In the genomic region with DNA sequence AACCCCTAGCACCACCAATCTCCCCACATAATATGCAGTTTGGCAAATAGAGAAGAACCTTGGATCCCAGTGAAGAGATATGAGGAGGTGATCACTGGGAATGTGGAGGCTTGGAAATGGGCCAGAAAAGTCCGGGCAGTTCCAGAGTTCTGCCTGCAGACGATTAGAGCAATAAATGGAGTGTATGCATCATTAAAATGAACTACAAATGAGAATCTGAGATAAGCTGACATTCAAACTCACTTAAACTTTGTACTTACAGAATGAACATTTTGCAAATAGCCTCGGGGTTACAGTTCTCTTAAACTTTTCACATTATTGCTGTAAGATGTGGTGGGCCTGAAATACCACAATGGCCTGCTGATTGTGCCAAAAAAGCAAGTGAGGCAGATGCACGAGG, we compare ENCODE assay signal across 1 cellular context.
TF ChIP-seq lines count a peak whose summit lies in the region.

No MANE protein-coding gene starts in this region.

TF ChIP-seq in HEK293, 187 proteins besides CTCF, POLR2A, EP300 and RAD21 (continued from another document and continues in another):
- TF ChIP-seq, protein P1, sequence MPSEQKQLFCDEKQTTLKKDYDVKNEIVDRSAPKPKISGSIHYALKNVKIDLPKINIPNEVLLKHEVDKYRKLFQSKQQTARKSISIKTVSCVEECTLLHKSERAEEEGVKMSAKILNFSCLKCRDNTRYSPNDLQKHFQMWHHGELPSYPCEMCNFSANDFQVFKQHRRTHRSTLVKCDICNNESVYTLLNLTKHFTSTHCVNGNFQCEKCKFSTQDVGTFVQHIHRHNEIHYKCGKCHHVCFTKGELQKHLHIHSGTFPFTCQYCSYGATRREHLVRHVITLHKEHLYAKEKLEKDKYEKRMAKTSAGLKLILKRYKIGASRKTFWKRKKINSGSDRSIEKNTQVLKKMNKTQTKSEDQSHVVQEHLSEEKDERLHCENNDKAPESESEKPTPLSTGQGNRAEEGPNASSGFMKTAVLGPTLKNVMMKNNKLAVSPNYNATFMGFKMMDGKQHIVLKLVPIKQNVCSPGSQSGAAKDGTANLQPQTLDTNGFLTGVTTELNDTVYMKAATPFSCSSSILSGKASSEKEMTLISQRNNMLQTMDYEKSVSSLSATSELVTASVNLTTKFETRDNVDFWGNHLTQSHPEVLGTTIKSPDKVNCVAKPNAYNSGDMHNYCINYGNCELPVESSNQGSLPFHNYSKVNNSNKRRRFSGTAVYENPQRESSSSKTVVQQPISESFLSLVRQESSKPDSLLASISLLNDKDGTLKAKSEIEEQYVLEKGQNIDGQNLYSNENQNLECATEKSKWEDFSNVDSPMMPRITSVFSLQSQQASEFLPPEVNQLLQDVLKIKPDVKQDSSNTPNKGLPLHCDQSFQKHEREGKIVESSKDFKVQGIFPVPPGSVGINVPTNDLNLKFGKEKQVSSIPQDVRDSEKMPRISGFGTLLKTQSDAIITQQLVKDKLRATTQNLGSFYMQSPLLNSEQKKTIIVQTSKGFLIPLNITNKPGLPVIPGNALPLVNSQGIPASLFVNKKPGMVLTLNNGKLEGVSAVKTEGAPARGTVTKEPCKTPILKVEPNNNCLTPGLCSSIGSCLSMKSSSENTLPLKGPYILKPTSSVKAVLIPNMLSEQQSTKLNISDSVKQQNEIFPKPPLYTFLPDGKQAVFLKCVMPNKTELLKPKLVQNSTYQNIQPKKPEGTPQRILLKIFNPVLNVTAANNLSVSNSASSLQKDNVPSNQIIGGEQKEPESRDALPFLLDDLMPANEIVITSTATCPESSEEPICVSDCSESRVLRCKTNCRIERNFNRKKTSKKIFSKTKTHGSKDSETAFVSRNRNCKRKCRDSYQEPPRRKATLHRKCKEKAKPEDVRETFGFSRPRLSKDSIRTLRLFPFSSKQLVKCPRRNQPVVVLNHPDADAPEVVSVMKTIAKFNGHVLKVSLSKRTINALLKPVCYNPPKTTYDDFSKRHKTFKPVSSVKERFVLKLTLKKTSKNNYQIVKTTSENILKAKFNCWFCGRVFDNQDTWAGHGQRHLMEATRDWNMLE (tag by site-specific recombination; conservative IDR thresholded peaks at IDR 0.05; ENCODE audit: low read depth): 0 out of 2 replicates have a peak, but pooled peaks have one; percentile 36
- TF ChIP-seq GFI1B (tag by site-specific recombination; IDR thresholded peaks at IDR 0.05) (0 out of 2 replicates have a peak, but pooled peaks have one; percentile 38), ZNF18 (tag by site-specific recombination; IDR thresholded peaks at IDR 0.05) (peak; percentile 76; the same call in 1 of the 2 replicates), OVOL3 (tag by site-specific recombination; IDR thresholded peaks at IDR 0.05) (peak; percentile 71; the same call in 1 of the 2 replicates), FEZF1 (tag by site-specific recombination; IDR thresholded peaks at IDR 0.05) (peak; percentile 96), ZNF394 (tag by site-specific recombination; IDR thresholded peaks at IDR 0.05; ENCODE audit: borderline replicate concordance) (0 out of 2 replicates have a peak, but pooled peaks have one; percentile 11), INSM2 (tag by site-specific recombination; IDR thresholded peaks at IDR 0.05) (peak; percentile 62; the same call in 1 of the 2 replicates), HOXD13 (CRISPR knock-in tag; IDR thresholded peaks at IDR 0.05; ENCODE audit: borderline replicate concordance) (peak; percentile 51; the same call in 1 of the 2 replicates), ZNF561 (tag by site-specific recombination; IDR thresholded peaks at IDR 0.05; ENCODE audit: borderline replicate concordance) (no peak), ZBTB8A (tag by site-specific recombination; IDR thresholded peaks at IDR 0.05) (peak; percentile 48), ZNF248 (tag by site-specific recombination; IDR thresholded peaks at IDR 0.05) (no peak), ZNF654 (tag by site-specific recombination; IDR thresholded peaks at IDR 0.05; ENCODE audit: low read depth) (no peak), ZEB2 (tag by site-specific recombination; IDR thresholded peaks at IDR 0.05) (0 out of 2 replicates have a peak, but pooled peaks have one; percentile 64), ZNF629 (tag by site-specific recombination; IDR thresholded peaks at IDR 0.05) (peak; percentile 69), ZNF777 (tag by site-specific recombination; IDR thresholded peaks at IDR 0.05; ENCODE audit: borderline replicate concordance) (no peak), ZBTB17 (tag by site-specific recombination; IDR thresholded peaks at IDR 0.05) (peak; percentile 59), GLI2 (tag by site-specific recombination; IDR thresholded peaks at IDR 0.05; ENCODE audit: borderline replicate concordance, low read depth) (no peak; the same call in 1 of the 2 replicates), ZNF501 (tag by site-specific recombination; IDR thresholded peaks at IDR 0.05) (0 out of 2 replicates have a peak, but pooled peaks have one; percentile 54), ZNF280D (tag by site-specific recombination; IDR thresholded peaks at IDR 0.05) (no peak), ZNF658 (tag by site-specific recombination; IDR thresholded peaks at IDR 0.05) (no peak), MZF1 (tag by site-specific recombination; IDR thresholded peaks at IDR 0.05; ENCODE audit: borderline replicate concordance) (peak; percentile 26; the same call in 1 of the 2 replicates), KLF8 (tag by site-specific recombination; IDR thresholded peaks at IDR 0.05) (peak; percentile 44; the same call in 1 of the 2 replicates), IKZF3 (tag by site-specific recombination; IDR thresholded peaks at IDR 0.05) (0 out of 2 replicates have a peak, but pooled peaks have one; percentile 43), BCL11A (tag by site-specific recombination; IDR thresholded peaks at IDR 0.05; ENCODE audit: low read depth) (peak; percentile 67; the same call in 1 of the 2 replicates), KLF7 (tag by site-specific recombination; IDR thresholded peaks at IDR 0.05; ENCODE audit: borderline replicate concordance) (peak; percentile 15; the same call in 1 of the 2 replicates), ZNF19 (tag by site-specific recombination; IDR thresholded peaks at IDR 0.05; ENCODE audit: low read depth) (peak; percentile 7; the same call in 1 of the 2 replicates), ZNF24 (tag by site-specific recombination; IDR thresholded peaks at IDR 0.05) (0 out of 2 replicates have a peak, but pooled peaks have one; percentile 41), YY2 (tag by site-specific recombination; IDR thresholded peaks at IDR 0.05) (no peak), OSR2 (tag by site-specific recombination; IDR thresholded peaks at IDR 0.05) (peak; percentile 76), WT1 (tag by site-specific recombination; IDR thresholded peaks at IDR 0.05) (peak; percentile 75), ZNF843 (tag by site-specific recombination; IDR thresholded peaks at IDR 0.05) (peak; percentile 94), ZXDB (tag by site-specific recombination; IDR thresholded peaks at IDR 0.05) (peak; percentile 78), ZNF23 (tag by site-specific recombination; IDR thresholded peaks at IDR 0.05; ENCODE audit: borderline replicate concordance) (no peak)
- TF ChIP-seq, protein P2, sequence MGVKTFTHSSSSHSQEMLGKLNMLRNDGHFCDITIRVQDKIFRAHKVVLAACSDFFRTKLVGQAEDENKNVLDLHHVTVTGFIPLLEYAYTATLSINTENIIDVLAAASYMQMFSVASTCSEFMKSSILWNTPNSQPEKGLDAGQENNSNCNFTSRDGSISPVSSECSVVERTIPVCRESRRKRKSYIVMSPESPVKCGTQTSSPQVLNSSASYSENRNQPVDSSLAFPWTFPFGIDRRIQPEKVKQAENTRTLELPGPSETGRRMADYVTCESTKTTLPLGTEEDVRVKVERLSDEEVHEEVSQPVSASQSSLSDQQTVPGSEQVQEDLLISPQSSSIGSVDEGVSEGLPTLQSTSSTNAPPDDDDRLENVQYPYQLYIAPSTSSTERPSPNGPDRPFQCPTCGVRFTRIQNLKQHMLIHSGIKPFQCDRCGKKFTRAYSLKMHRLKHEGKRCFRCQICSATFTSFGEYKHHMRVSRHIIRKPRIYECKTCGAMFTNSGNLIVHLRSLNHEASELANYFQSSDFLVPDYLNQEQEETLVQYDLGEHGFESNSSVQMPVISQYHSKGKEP (tag by site-specific recombination; IDR thresholded peaks at IDR 0.05): peak; percentile 92
- TF ChIP-seq, protein P3, sequence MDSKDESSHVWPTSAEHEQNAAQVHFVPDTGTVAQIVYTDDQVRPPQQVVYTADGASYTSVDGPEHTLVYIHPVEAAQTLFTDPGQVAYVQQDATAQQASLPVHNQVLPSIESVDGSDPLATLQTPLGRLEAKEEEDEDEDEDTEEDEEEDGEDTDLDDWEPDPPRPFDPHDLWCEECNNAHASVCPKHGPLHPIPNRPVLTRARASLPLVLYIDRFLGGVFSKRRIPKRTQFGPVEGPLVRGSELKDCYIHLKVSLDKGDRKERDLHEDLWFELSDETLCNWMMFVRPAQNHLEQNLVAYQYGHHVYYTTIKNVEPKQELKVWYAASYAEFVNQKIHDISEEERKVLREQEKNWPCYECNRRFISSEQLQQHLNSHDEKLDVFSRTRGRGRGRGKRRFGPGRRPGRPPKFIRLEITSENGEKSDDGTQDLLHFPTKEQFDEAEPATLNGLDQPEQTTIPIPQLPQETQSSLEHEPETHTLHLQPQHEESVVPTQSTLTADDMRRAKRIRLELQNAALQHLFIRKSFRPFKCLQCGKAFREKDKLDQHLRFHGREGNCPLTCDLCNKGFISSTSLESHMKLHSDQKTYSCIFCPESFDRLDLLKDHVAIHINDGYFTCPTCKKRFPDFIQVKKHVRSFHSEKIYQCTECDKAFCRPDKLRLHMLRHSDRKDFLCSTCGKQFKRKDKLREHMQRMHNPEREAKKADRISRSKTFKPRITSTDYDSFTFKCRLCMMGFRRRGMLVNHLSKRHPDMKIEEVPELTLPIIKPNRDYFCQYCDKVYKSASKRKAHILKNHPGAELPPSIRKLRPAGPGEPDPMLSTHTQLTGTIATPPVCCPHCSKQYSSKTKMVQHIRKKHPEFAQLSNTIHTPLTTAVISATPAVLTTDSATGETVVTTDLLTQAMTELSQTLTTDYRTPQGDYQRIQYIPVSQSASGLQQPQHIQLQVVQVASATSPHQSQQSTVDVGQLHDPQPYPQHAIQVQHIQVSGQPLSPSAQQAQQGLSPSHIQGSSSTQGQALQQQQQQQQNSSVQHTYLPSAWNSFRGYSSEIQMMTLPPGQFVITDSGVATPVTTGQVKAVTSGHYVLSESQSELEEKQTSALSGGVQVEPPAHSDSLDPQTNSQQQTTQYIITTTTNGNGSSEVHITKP (tag by site-specific recombination; IDR thresholded peaks at IDR 0.05): 0 out of 2 replicates have a peak, but pooled peaks have one; percentile 14
- TF ChIP-seq, protein P4, sequence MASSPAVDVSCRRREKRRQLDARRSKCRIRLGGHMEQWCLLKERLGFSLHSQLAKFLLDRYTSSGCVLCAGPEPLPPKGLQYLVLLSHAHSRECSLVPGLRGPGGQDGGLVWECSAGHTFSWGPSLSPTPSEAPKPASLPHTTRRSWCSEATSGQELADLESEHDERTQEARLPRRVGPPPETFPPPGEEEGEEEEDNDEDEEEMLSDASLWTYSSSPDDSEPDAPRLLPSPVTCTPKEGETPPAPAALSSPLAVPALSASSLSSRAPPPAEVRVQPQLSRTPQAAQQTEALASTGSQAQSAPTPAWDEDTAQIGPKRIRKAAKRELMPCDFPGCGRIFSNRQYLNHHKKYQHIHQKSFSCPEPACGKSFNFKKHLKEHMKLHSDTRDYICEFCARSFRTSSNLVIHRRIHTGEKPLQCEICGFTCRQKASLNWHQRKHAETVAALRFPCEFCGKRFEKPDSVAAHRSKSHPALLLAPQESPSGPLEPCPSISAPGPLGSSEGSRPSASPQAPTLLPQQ (tag by site-specific recombination; IDR thresholded peaks at IDR 0.05): peak; percentile 63; the same call in 1 of the 2 replicates
